ENCODE assay signal across 32 cellular contexts in the genomic region with DNA sequence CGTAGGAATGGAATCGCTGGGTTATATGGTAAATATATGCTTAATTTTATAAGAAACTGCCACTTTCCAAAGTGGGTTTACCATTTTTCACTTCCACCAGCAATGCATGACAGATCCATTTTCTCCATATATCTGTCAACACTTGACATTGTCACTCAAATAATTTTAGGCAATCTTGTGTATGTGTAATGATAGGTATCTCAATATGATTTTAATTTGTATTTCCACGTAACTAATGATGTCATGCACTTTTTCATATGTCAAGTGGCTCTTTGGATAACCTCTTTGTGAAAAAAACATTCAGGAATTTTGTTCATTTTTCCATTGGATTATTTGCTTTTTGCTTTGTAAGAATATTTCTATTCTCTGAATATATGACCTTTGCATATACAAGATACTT.
DNase-seq lines count a peak whose midpoint lies in the region; ATAC-seq, FAIRE-seq and TF ChIP-seq lines count a peak whose summit lies in the region.
"Had no signal": no experiment of that assay in that cellular context is flagged by ENCODE, and none has a peak within 500 bp of the region (broad histone marks: within the 10 kb centered on the region; RNA-seq: fewer than 3 reads in every experiment).

No MANE protein-coding gene starts in this region.

- no peaks in the 10 kb centered on the region for H3K9me2 ChIP-seq in neural cell (ENCODE audit: insufficient read depth, low read length)

- H3K79me2 ChIP-seq in HepG2 (ENCODE audit: insufficient read depth, low read length) = no peaks in the 10 kb centered on the region
- H3K79me2 ChIP-seq in neural cell (replicated peaks; ENCODE audit: insufficient read depth, low read length) = no peaks in the 10 kb centered on the region

- ATAC-seq in HepG2 = no peak
- ATAC-seq in right lobe of liver = no peak
- ATAC-seq in stimulated activated naive CD8-positive, alpha-beta T cell treated with anti-CD3 and anti-CD28 coated beads, Interleukin-15, amount 100 ng/mL, for 72 hours = no peak
- ATAC-seq: A549; CD8-positive, alpha-beta T cell had no signal

- TF ChIP-seq RAD21 in HepG2 (CRISPR knock-in tag; IDR thresholded peaks at IDR 0.05) (no peak), neural cell (conservative IDR thresholded peaks at IDR 0.05) (no peak)

- intact Hi-C loops in HepG2 (cut with micrococcal nuclease; ENCODE audit: unreplicated experiment) = no loop called here
- intact Hi-C loops in right lobe of liver (cut with DNase I) = no loop called here

- no peak overlapping the region for H3K4me2 ChIP-seq in HepG2 (ENCODE audit: low read depth, low read length)
- no peak overlapping the region for H3K4me2 ChIP-seq in neural cell (ENCODE audit: low read length)
- H3K4me2 ChIP-seq: A549; BLaER1; BLaER1 treated with 17β-estradiol and CSF1 and Interleukin-3, amounts not matched to agents 10 nM and 100 nM had no signal

- H3K27ac Mint-ChIP-seq in stimulated activated naive CD8-positive, alpha-beta T cell treated with anti-CD3 and anti-CD28 coated beads, Interleukin-15, amount 100 ng/mL, for 72 hours = no peak overlapping the region
- H3K27ac Mint-ChIP-seq: B cell; CD14-positive monocyte; CD4-positive, alpha-beta memory T cell; CD4-positive, alpha-beta T cell; CD4-positive, CD25-positive, alpha-beta regulatory T cell; CD8-positive, alpha-beta memory T cell; CD8-positive, alpha-beta T cell had no signal

- no peaks in the 10 kb centered on the region for H3K9me3 ChIP-seq in HepG2 (ENCODE audit: low read length)
- H3K9me3 ChIP-seq in right lobe of liver = no peaks in the 10 kb centered on the region
- H3K9me3 ChIP-seq in neural cell (ENCODE audit: low read length) = no peaks in the 10 kb centered on the region
- H3K9me3 ChIP-seq: A549; BE2C; BLaER1; BLaER1 treated with 17β-estradiol and CSF1 and Interleukin-3, amounts not matched to agents 10 nM and 100 nM; Caco-2 had no signal

- H3K36me3 ChIP-seq in HepG2 (replicated peaks in 1 of 2; ENCODE audit: control insufficient read depth in 1 of 2, insufficient read depth in 2 of 2, low read length in 2 of 2) (no peaks in the 10 kb centered on the region), right lobe of liver (no peaks in the 10 kb centered on the region), neural cell (ENCODE audit: insufficient read depth, low read length) (no peaks in the 10 kb centered on the region)
- H3K36me3 ChIP-seq: BE2C; BLaER1; BLaER1 treated with 17β-estradiol and CSF1 and Interleukin-3, amounts not matched to agents 10 nM and 100 nM had no signal

- POLR2A ChIA-PET in HepG2 (lab: Yijun Ruan, JAX) = no interaction called here

- no peaks in the 10 kb centered on the region for H3F3A ChIP-seq in neural cell (ENCODE audit: insufficient read depth, low read length, poor library complexity, severe bottlenecking)

- H3K27me3 ChIP-seq in HepG2 (ENCODE audit: control insufficient read depth in 1 of 2, insufficient read depth in 2 of 2, low read length in 2 of 2) (no peaks in the 10 kb centered on the region), right lobe of liver (no peaks in the 10 kb centered on the region), neural cell (ENCODE audit: insufficient read depth, low read depth, low read length) (no peaks in the 10 kb centered on the region)
- H3K27me3 ChIP-seq: BE2C; BLaER1; BLaER1 treated with 17β-estradiol and CSF1 and Interleukin-3, amounts not matched to agents 10 nM and 100 nM had no signal

- 2% methylated on average over 3 of the region's 3 CpGs for WGBS in HepG2 (ENCODE audit: low lambda C conversion rate)
- WGBS in right lobe of liver (ENCODE audit: insufficient coverage, low coverage, low lambda C conversion rate, missing lambda C conversion rate) = 57% methylated on average over 3 of the region's 3 CpGs

- H3K4me3 Mint-ChIP-seq in stimulated activated naive CD8-positive, alpha-beta T cell treated with anti-CD3 and anti-CD28 coated beads, Interleukin-15, amount 100 ng/mL, for 72 hours = no peak overlapping the region
- H3K4me3 Mint-ChIP-seq: B cell; CD14-positive monocyte; CD4-positive, alpha-beta memory T cell; CD4-positive, alpha-beta T cell; CD4-positive, CD25-positive, alpha-beta regulatory T cell; CD8-positive, alpha-beta memory T cell; CD8-positive, alpha-beta T cell had no signal

- no peak for DNase-seq in HepG2 (ENCODE audit: low spot score)
- DNase-seq in right lobe of liver = no peak
- no peak for DNase-seq in stimulated activated naive CD8-positive, alpha-beta T cell treated with anti-CD3 and anti-CD28 coated beads, Interleukin-15, amount 100 ng/mL, for 72 hours
- DNase-seq: 8988T; ACHN; AML-193; BE2C; C1 segment of cervical spinal cord; Caco-2; Calu3; CD4-positive, alpha-beta memory T cell; CD4-positive, alpha-beta T cell; CD4-positive, CD25-positive, alpha-beta regulatory T cell; CD8-positive, alpha-beta memory T cell; CD8-positive, alpha-beta T cell; COR-L47; DMS 273 treated with DMSO at 0.1 percent for 48 hours; DMS153; DMS79; DMS79 treated with DMSO at 0.1 percent for 48 hours; DND-41; EL had no signal

- in situ Hi-C loops in HepG2 (cut with HindIII; ENCODE audit: extremely low pct_ligation_motif_present, low pct_unique_long_range_greater_than_20kb) = no loop called here

- no peak for TF ChIP-seq POLR2A in HepG2 (IDR thresholded peaks at IDR 0.05; ENCODE audit: insufficient read depth in 1 of 2, low read depth in 2 of 2, low read length in 2 of 2)
- no peak for TF ChIP-seq POLR2A in right lobe of liver (IDR thresholded peaks at IDR 0.05)

- TF ChIP-seq EP300 in HepG2 (IDR thresholded peaks at IDR 0.05; ENCODE audit: low read depth in 2 of 2, low read length in 2 of 2) (no peak), HepG2 (CRISPR knock-in tag; IDR thresholded peaks at IDR 0.05; ENCODE audit: borderline replicate concordance) (no peak), neural cell (conservative IDR thresholded peaks at IDR 0.05; ENCODE audit: poor library complexity, severe bottlenecking) (peak; percentile 62)

- no peaks in the 10 kb centered on the region for H3K4me1 Mint-ChIP-seq in stimulated activated naive CD8-positive, alpha-beta T cell treated with anti-CD3 and anti-CD28 coated beads, Interleukin-15, amount 100 ng/mL, for 72 hours
- H3K4me1 Mint-ChIP-seq: B cell; CD14-positive monocyte; CD4-positive, alpha-beta memory T cell; CD4-positive, CD25-positive, alpha-beta regulatory T cell; CD8-positive, alpha-beta memory T cell had no signal

- no peak for FAIRE-seq in HepG2 (lab: Jason Lieb, UNC)
- FAIRE-seq: A204.1, A549, D721Med had no signal

- H3K4me3 ChIP-seq in HepG2 (replicated peaks in 1 of 3; ENCODE audit: insufficient read depth in 1 of 3, low read depth in 2 of 3, low read length in 3 of 3) (no peak overlapping the region), right lobe of liver (no peak overlapping the region), neural cell (ENCODE audit: low read length) (no peak overlapping the region)
- H3K4me3 ChIP-seq: A549; BLaER1; BLaER1 treated with 17β-estradiol and CSF1 and Interleukin-3, amounts not matched to agents 10 nM and 100 nM had no signal

- no TSS peak for BruUV-seq in HepG2 (replicated peaks; lab: Mats Ljungman, UMichigan)

- H4K20me1 ChIP-seq in HepG2 (ENCODE audit: insufficient read depth, low read length) (no peaks in the 10 kb centered on the region), neural cell (ENCODE audit: insufficient read depth) (no peaks in the 10 kb centered on the region)
- H4K20me1 ChIP-seq: BLaER1; BLaER1 treated with 17β-estradiol and CSF1 and Interleukin-3, amounts not matched to agents 10 nM and 100 nM had no signal

- H2AFZ ChIP-seq in HepG2 (ENCODE audit: low read length) (no peak overlapping the region), neural cell (ENCODE audit: low read depth, low read length) (no peak overlapping the region)

- H3K27ac ChIP-seq in HepG2 (ENCODE audit: extremely low read length, insufficient read depth, low read length) = no peak overlapping the region
- H3K27ac ChIP-seq in right lobe of liver = no peak overlapping the region
- no peak overlapping the region for H3K27ac ChIP-seq in neural cell (ENCODE audit: low read length)
- H3K27ac ChIP-seq: 22Rv1; A549; BLaER1; BLaER1 treated with 17β-estradiol and CSF1 and Interleukin-3, amounts not matched to agents 10 nM and 100 nM; C4-2B had no signal

- TF ChIP-seq CTCF in HepG2 (CRISPR knock-in tag; IDR thresholded peaks at IDR 0.05) (no peak), right lobe of liver (IDR thresholded peaks at IDR 0.05) (no peak), neural cell (IDR thresholded peaks at IDR 0.05; ENCODE audit: poor library complexity, severe bottlenecking) (no peak)

- H3K9me3 Mint-ChIP-seq in stimulated activated naive CD8-positive, alpha-beta T cell treated with anti-CD3 and anti-CD28 coated beads, Interleukin-15, amount 100 ng/mL, for 72 hours = peaks cover 0 to 32% of the 10 kb centered on the region in 2 donors

- H3K4me1 ChIP-seq in HepG2 (ENCODE audit: insufficient read depth, low read length) = no peaks in the 10 kb centered on the region
- peaks cover 0 to 4% (median 0%) of the 10 kb centered on the region in 4 donors for H3K4me1 ChIP-seq in right lobe of liver
- H3K4me1 ChIP-seq: A549; BE2C; BLaER1; BLaER1 treated with 17β-estradiol and CSF1 and Interleukin-3, amounts not matched to agents 10 nM and 100 nM; Caco-2 had no signal

- H3K27me3 Mint-ChIP-seq in stimulated activated naive CD8-positive, alpha-beta T cell treated with anti-CD3 and anti-CD28 coated beads, Interleukin-15, amount 100 ng/mL, for 72 hours = no peaks in the 10 kb centered on the region
- H3K27me3 Mint-ChIP-seq: B cell; CD4-positive, alpha-beta memory T cell; CD4-positive, alpha-beta T cell; CD4-positive, CD25-positive, alpha-beta regulatory T cell; CD8-positive, alpha-beta memory T cell had no signal

- CTCF ChIA-PET in HepG2 (lab: Yijun Ruan, JAX; ENCODE audit: low intra/inter-chr PET ratio, low total read pairs) = no interaction called here

- H3K9ac ChIP-seq in HepG2 (ENCODE audit: insufficient read depth, low read depth, low read length) (no peak overlapping the region), neural cell (ENCODE audit: low read length) (no peak overlapping the region)
- H3K9ac ChIP-seq: BLaER1; BLaER1 treated with 17β-estradiol and CSF1 and Interleukin-3, amounts not matched to agents 10 nM and 100 nM had no signal

TF ChIP-seq in HepG2, 621 proteins besides CTCF, POLR2A, EP300 and RAD21 (continues in another document):
- TF ChIP-seq ZFP62 (CRISPR knock-in tag; IDR thresholded peaks at IDR 0.05) (no peak), NFRKB (IDR thresholded peaks at IDR 0.05) (no peak), ATF7 (IDR thresholded peaks at IDR 0.05) (peak; percentile 95), ATF7 (CRISPR knock-in tag; IDR thresholded peaks at IDR 0.05) (no peak), NFE2L2 (IDR thresholded peaks at IDR 0.05; ENCODE audit: low read length) (no peak), ZNF878 (CRISPR knock-in tag; IDR thresholded peaks at IDR 0.05) (no peak), SMAD9 (CRISPR knock-in tag; IDR thresholded peaks at IDR 0.05) (no peak)

TF ChIP-seq in neural cell, 6 proteins besides CTCF, POLR2A, EP300 and RAD21:
- TF ChIP-seq TAF1 (IDR thresholded peaks at IDR 0.05; ENCODE audit: low read depth) = no peak
- peak; percentile 26 for TF ChIP-seq POLR2AphosphoS5 (IDR thresholded peaks at IDR 0.05)
